In the genomic region with DNA sequence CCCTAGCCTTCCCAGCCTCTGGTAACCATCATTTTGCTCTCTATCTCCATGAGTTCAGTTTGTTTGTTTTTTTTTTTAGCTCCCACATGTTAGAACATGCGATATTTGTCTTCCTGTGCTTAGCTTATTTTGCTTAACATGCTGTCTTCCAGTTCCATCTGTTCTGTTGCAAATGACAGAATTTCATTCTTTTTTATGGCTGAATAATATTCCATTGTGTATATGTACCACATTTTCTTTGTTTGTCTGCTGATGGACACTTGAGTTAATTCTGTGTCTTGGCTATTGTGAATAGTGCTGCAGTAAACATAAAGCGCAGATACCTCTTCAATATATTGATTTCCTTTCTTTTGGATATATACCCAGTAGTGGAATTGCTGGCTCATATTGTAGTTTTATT, we compare ENCODE assay signal across 3 cellular contexts.
TF ChIP-seq lines count a peak whose summit lies in the region.

No MANE protein-coding gene starts in this region.

TF ChIP-seq in SK-N-SH treated with all-trans-retinoic acid at 6 μM for 48 hours, 23 proteins besides CTCF, POLR2A, EP300 and RAD21:
- TF ChIP-seq ZNF8 (CRISPR knock-in tag; IDR thresholded peaks at IDR 0.05) (peak; percentile 89), OSR1 (CRISPR knock-in tag; IDR thresholded peaks at IDR 0.05) (no peak), ZC3H10 (CRISPR knock-in tag; IDR thresholded peaks at IDR 0.05) (no peak), GLIS3 (CRISPR knock-in tag; IDR thresholded peaks at IDR 0.05) (no peak), TOX (CRISPR knock-in tag; IDR thresholded peaks at IDR 0.05; ENCODE audit: borderline replicate concordance) (no peak)
- TF ChIP-seq, protein P1, sequence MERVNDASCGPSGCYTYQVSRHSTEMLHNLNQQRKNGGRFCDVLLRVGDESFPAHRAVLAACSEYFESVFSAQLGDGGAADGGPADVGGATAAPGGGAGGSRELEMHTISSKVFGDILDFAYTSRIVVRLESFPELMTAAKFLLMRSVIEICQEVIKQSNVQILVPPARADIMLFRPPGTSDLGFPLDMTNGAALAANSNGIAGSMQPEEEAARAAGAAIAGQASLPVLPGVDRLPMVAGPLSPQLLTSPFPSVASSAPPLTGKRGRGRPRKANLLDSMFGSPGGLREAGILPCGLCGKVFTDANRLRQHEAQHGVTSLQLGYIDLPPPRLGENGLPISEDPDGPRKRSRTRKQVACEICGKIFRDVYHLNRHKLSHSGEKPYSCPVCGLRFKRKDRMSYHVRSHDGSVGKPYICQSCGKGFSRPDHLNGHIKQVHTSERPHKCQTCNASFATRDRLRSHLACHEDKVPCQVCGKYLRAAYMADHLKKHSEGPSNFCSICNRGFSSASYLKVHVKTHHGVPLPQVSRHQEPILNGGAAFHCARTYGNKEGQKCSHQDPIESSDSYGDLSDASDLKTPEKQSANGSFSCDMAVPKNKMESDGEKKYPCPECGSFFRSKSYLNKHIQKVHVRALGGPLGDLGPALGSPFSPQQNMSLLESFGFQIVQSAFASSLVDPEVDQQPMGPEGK (CRISPR knock-in tag; IDR thresholded peaks at IDR 0.05; ENCODE audit: borderline replicate concordance): no peak
TF ChIP-seq in SK-N-SH treated with all-trans-retinoic acid at 6 μM for 48 hours: peak in this region for 1.

TF ChIP-seq in SK-N-SH, 30 proteins besides CTCF, POLR2A, EP300 and RAD21:
- TF ChIP-seq NRF1 (IDR thresholded peaks at IDR 0.05; ENCODE audit: low read depth, low read length): no peak
- TF ChIP-seq TEAD4 (IDR thresholded peaks at IDR 0.05; ENCODE audit: borderline replicate concordance, insufficient read depth): no peak
- TF ChIP-seq POLR2AphosphoS5 (IDR thresholded peaks at IDR 0.05; ENCODE audit: low read depth, low read length): no peak
- TF ChIP-seq GABPA (IDR thresholded peaks at IDR 0.05; ENCODE audit: low read depth): no peak
- no peak for TF ChIP-seq FOXM1 (IDR thresholded peaks at IDR 0.05; ENCODE audit: low read depth)
- TF ChIP-seq, protein P2, sequence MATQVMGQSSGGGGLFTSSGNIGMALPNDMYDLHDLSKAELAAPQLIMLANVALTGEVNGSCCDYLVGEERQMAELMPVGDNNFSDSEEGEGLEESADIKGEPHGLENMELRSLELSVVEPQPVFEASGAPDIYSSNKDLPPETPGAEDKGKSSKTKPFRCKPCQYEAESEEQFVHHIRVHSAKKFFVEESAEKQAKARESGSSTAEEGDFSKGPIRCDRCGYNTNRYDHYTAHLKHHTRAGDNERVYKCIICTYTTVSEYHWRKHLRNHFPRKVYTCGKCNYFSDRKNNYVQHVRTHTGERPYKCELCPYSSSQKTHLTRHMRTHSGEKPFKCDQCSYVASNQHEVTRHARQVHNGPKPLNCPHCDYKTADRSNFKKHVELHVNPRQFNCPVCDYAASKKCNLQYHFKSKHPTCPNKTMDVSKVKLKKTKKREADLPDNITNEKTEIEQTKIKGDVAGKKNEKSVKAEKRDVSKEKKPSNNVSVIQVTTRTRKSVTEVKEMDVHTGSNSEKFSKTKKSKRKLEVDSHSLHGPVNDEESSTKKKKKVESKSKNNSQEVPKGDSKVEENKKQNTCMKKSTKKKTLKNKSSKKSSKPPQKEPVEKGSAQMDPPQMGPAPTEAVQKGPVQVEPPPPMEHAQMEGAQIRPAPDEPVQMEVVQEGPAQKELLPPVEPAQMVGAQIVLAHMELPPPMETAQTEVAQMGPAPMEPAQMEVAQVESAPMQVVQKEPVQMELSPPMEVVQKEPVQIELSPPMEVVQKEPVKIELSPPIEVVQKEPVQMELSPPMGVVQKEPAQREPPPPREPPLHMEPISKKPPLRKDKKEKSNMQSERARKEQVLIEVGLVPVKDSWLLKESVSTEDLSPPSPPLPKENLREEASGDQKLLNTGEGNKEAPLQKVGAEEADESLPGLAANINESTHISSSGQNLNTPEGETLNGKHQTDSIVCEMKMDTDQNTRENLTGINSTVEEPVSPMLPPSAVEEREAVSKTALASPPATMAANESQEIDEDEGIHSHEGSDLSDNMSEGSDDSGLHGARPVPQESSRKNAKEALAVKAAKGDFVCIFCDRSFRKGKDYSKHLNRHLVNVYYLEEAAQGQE (IDR thresholded peaks at IDR 0.05; ENCODE audit: low read depth, low read length): no peak
- no peak for TF ChIP-seq RFX5 (IDR thresholded peaks at IDR 0.05; ENCODE audit: low read length)
- TF ChIP-seq, protein P3, sequence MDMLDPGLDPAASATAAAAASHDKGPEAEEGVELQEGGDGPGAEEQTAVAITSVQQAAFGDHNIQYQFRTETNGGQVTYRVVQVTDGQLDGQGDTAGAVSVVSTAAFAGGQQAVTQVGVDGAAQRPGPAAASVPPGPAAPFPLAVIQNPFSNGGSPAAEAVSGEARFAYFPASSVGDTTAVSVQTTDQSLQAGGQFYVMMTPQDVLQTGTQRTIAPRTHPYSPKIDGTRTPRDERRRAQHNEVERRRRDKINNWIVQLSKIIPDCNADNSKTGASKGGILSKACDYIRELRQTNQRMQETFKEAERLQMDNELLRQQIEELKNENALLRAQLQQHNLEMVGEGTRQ (IDR thresholded peaks at IDR 0.05; ENCODE audit: borderline replicate concordance, low read depth, low read length): no peak
- no peak for TF ChIP-seq TCF12 (IDR thresholded peaks at IDR 0.05)
- TF ChIP-seq SIN3A (IDR thresholded peaks at IDR 0.05; ENCODE audit: borderline replicate concordance, low read depth, low read length): no peak
- no peak for TF ChIP-seq RXRA (IDR thresholded peaks at IDR 0.05; ENCODE audit: borderline replicate concordance, low read depth)
- no peak for TF ChIP-seq RCOR1 (IDR thresholded peaks at IDR 0.05; ENCODE audit: low read length)
- TF ChIP-seq GATA2 (CRISPR knock-in tag; IDR thresholded peaks at IDR 0.05): no peak
- no peak for TF ChIP-seq MXI1 (IDR thresholded peaks at IDR 0.05; ENCODE audit: low read depth, low read length)
- no peak for TF ChIP-seq TAF1 (IDR thresholded peaks at IDR 0.05; ENCODE audit: borderline replicate concordance, low read depth, low read length)
- TF ChIP-seq, protein P4, sequence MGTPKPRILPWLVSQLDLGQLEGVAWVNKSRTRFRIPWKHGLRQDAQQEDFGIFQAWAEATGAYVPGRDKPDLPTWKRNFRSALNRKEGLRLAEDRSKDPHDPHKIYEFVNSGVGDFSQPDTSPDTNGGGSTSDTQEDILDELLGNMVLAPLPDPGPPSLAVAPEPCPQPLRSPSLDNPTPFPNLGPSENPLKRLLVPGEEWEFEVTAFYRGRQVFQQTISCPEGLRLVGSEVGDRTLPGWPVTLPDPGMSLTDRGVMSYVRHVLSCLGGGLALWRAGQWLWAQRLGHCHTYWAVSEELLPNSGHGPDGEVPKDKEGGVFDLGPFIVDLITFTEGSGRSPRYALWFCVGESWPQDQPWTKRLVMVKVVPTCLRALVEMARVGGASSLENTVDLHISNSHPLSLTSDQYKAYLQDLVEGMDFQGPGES (IDR thresholded peaks at IDR 0.05; ENCODE audit: low read depth, low read length): no peak
- no peak for TF ChIP-seq EZH2phosphoT487 (IDR thresholded peaks at IDR 0.05; ENCODE audit: borderline replicate concordance, low read depth)
- TF ChIP-seq CHD2 (IDR thresholded peaks at IDR 0.05; ENCODE audit: low read length, partially characterized antibody): no peak
- no peak for TF ChIP-seq NFIC (IDR thresholded peaks at IDR 0.05; ENCODE audit: borderline replicate concordance)
- TF ChIP-seq YY1 (IDR thresholded peaks at IDR 0.05; ENCODE audit: low read depth): no peak

TF ChIP-seq in K562, 482 proteins besides CTCF, POLR2A, EP300 and RAD21:
- TF ChIP-seq ZNF146 (CRISPR knock-in tag; IDR thresholded peaks at IDR 0.05; ENCODE audit: unreplicated experiment) (peak; percentile 51), HDAC1 (IDR thresholded peaks at IDR 0.05) (peak in 1 of 2 experiments; percentile 30; a peak in 1 of 4 replicates), SMARCA5 (IDR thresholded peaks at IDR 0.05) (0 out of 2 replicates have a peak, but pooled peaks have one; percentile 30)
- TF ChIP-seq, protein P5, sequence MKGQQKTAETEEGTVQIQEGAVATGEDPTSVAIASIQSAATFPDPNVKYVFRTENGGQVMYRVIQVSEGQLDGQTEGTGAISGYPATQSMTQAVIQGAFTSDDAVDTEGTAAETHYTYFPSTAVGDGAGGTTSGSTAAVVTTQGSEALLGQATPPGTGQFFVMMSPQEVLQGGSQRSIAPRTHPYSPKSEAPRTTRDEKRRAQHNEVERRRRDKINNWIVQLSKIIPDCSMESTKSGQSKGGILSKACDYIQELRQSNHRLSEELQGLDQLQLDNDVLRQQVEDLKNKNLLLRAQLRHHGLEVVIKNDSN (CRISPR knock-in tag; IDR thresholded peaks at IDR 0.05): no peak
